ENCODE assay signal across 9 cellular contexts in the genomic region with DNA sequence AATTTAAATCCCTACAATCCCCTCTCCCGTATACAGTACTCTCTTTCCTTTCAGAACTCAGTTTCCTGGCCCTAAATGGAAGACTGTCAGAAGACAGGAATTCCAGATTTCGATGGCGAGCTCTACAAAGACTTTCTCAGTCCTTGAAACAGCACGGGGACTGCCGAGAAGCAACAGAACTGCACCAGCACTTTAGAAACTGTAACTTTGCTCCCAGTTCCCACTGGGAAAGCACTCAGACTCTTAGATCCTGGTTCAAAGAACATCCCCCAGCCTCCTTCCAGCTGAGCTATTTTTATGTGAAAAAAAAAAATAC. TPM values are rescaled to one million over a fixed set of nuclear protein-coding genes. Genes with fewer than 3 reads are reported as not detected.
DNase-seq lines count a peak whose midpoint lies in the region; ATAC-seq and TF ChIP-seq lines count a peak whose summit lies in the region.
"Had no signal": no experiment of that assay in that cellular context is flagged by ENCODE, and none has a peak within 500 bp of the region (broad histone marks: within the 10 kb centered on the region; RNA-seq: fewer than 3 reads in every experiment).

No MANE protein-coding gene starts in this region.

- H3K27ac ChIP-seq in brain microvascular endothelial cell (peak overlapping the region; percentile 8), right lobe of liver (peak overlapping the region; percentile 79 to 88 (median 79)), suprapubic skin (peak overlapping the region; percentile 85)
- H3K27ac ChIP-seq: WERI-Rb-1 had no signal

- no peak for DNase-seq in T-helper 1 cell
- no peak for DNase-seq in brain microvascular endothelial cell
- DNase-seq in right lobe of liver: no peak
- no peak for DNase-seq in suprapubic skin (ENCODE audit: low spot score in 2 of 2)
- DNase-seq in SHP77 treated with DMSO at 0.1 percent for 48 hours (lab: John Stamatoyannopoulos, UW): no peak
- DNase-seq: WERI-Rb-1 had no signal

- peaks cover 0 to 26% (median 6%) of the 10 kb centered on the region in 4 donors for H3K4me1 ChIP-seq in right lobe of liver
- H3K4me1 ChIP-seq in suprapubic skin: peaks cover 70% of the 10 kb centered on the region

- intact Hi-C loops in right lobe of liver (cut with DNase I): loop anchor here in 1 of 2 donors (5.0 kb wide), 1 partner anchor 36 kb away; no protein-coding TSS in a partner anchor

- WGBS in right lobe of liver (ENCODE audit: insufficient coverage, low coverage, low lambda C conversion rate, missing lambda C conversion rate): 60% methylated on average over 5 of the region's 5 CpGs
- 11% methylated on average over 5 of the region's 5 CpGs for WGBS in suprapubic skin

- peak overlapping the region; percentile 98 for H3K4me3 Mint-ChIP-seq in T-helper 1 cell treated with Interleukin-12 subunit alpha and Interleukin-12 subunit beta and Interleukin-4 antibody, amounts not matched to agents 30 μg/mL and 1 μg/mL, for 36 hours

- no peaks in the 10 kb centered on the region for H3K27me3 Mint-ChIP-seq in T-helper 1 cell treated with Interleukin-12 subunit alpha and Interleukin-12 subunit beta and Interleukin-4 antibody, amounts not matched to agents 30 μg/mL and 1 μg/mL, for 36 hours (ENCODE audit: low read depth)

- H3K27me3 ChIP-seq in brain microvascular endothelial cell (replicated peaks) (no peaks in the 10 kb centered on the region), right lobe of liver (no peaks in the 10 kb centered on the region), suprapubic skin (no peaks in the 10 kb centered on the region)

- H3K27ac Mint-ChIP-seq in T-helper 1 cell treated with Interleukin-12 subunit alpha and Interleukin-12 subunit beta and Interleukin-4 antibody, amounts not matched to agents 30 μg/mL and 1 μg/mL, for 36 hours: peak overlapping the region; percentile 49

- no peaks in the 10 kb centered on the region for H3K9me3 Mint-ChIP-seq in T-helper 1 cell treated with Interleukin-12 subunit alpha and Interleukin-12 subunit beta and Interleukin-4 antibody, amounts not matched to agents 30 μg/mL and 1 μg/mL, for 36 hours

- H3K36me3 ChIP-seq in brain microvascular endothelial cell (replicated peaks) (peaks cover 6% of the 10 kb centered on the region), right lobe of liver (no peaks in the 10 kb centered on the region), suprapubic skin (no peaks in the 10 kb centered on the region)
- H3K36me3 ChIP-seq: WERI-Rb-1 had no signal

- no peak for ATAC-seq in right lobe of liver
- ATAC-seq in HG03045 (IDR thresholded peaks at IDR 0.05; ENCODE audit: unreplicated experiment): no peak
- no peak for ATAC-seq in GM18517 (IDR thresholded peaks at IDR 0.05; ENCODE audit: unreplicated experiment)

- TF ChIP-seq EP300 in suprapubic skin (IDR thresholded peaks at IDR 0.05): no peak

- no peak for TF ChIP-seq CTCF in brain microvascular endothelial cell (IDR thresholded peaks at IDR 0.05; ENCODE audit: low read depth, low read length, missing control alignments)
- no peak for TF ChIP-seq CTCF in right lobe of liver (IDR thresholded peaks at IDR 0.05)
- no peak for TF ChIP-seq CTCF in suprapubic skin (IDR thresholded peaks at IDR 0.05)

- H3K4me3 ChIP-seq in brain microvascular endothelial cell (ENCODE audit: low read depth, low read length) (peak overlapping the region; percentile 84), right lobe of liver (peak overlapping the region in 2 of 3 donors; percentile 4 to 88), suprapubic skin (peak overlapping the region; percentile 74)

- in situ Hi-C loops in brain microvascular endothelial cell (cut with HindIII; ENCODE audit: low pct_ligation_motif_present, low sequenced_read_pairs): no loop called here

- H3K9me3 ChIP-seq in right lobe of liver (no peaks in the 10 kb centered on the region), suprapubic skin (no peaks in the 10 kb centered on the region)

- no peak for TF ChIP-seq POLR2A in right lobe of liver (IDR thresholded peaks at IDR 0.05)
- TF ChIP-seq POLR2A in suprapubic skin (IDR thresholded peaks at IDR 0.05): no peak

- H3K4me1 Mint-ChIP-seq in T-helper 1 cell treated with Interleukin-12 subunit alpha and Interleukin-12 subunit beta and Interleukin-4 antibody, amounts not matched to agents 30 μg/mL and 1 μg/mL, for 36 hours (ENCODE audit: low read depth): peaks cover 49% of the 10 kb centered on the region

- H3K36me3 Mint-ChIP-seq in T-helper 1 cell treated with Interleukin-12 subunit alpha and Interleukin-12 subunit beta and Interleukin-4 antibody, amounts not matched to agents 30 μg/mL and 1 μg/mL, for 36 hours (ENCODE audit: low read depth): peaks cover 41% of the 10 kb centered on the region

RNA-seq across cellular contexts. Expression of gene PXN, which starts 1.8 kb away (rescaled TPM):
- 10 to 100 TPM; 15.1 to 32.6 (median 24.1) TPM for total RNA-seq in right lobe of liver
- total RNA-seq in suprapubic skin: 10 to 100 TPM; 37.2 to 63.7 (median 51.6) TPM

RNA-seq across cellular contexts. Expression of gene RNU4-2, which starts 28.0 kb away (rescaled TPM):
- 1,000 to 10,000 TPM in 4 of 6 experiments, under 1 TPM in 2; under 0.01 to 8,070 (median 3,211) TPM for total RNA-seq in right lobe of liver
- total RNA-seq in suprapubic skin: under 1 TPM; under 0.01 TPM

RNA-seq across cellular contexts. Expression of gene RNU4-1, which starts 29.4 kb away (rescaled TPM):
- 1,000 to 10,000 TPM in 4 of 6 experiments, under 1 TPM in 1, not detected in 1; under 0.01 to 2,710 (median 2,128) TPM for total RNA-seq in right lobe of liver
- total RNA-seq in suprapubic skin: not detected

RNA-seq across cellular contexts. Expression of gene SIRT4, which starts 38.4 kb away (rescaled TPM):
- 1 to 10 TPM in 5 of 6 experiments, under 1 TPM in 1; 0.56 to 4.1 (median 3.0) TPM for total RNA-seq in right lobe of liver
- 1 to 10 TPM; 1.8 to 4.4 (median 3.6) TPM for total RNA-seq in suprapubic skin

Comparison
In these comparisons a context has a peak if more than half of its experiments do, and no peak if none do; other contexts are left out.
1. H3K27ac ChIP-seq: peak in every context shown above with its lines; median percentile 85 in suprapubic skin; 79 in right lobe of liver; 8 in brain microvascular endothelial cell.